ENCODE assay signal across 8 cellular contexts in genomic region chr12:49092086-49092815, GRCh38. TPM values are rescaled to one million over a fixed set of nuclear protein-coding genes. Genes with fewer than 3 reads are reported as not detected.
DNase-seq lines count a peak whose midpoint lies in the region; ATAC-seq and TF ChIP-seq lines count a peak whose summit lies in the region.

No MANE protein-coding gene starts in this region.

- H3K4me3 ChIP-seq in thyroid gland (replicated peaks in 1 of 3): no peak overlapping the region

- H3K4me1 ChIP-seq in thyroid gland: peaks cover 28 to 60% of the 10 kb centered on the region in 2 donors

- no peak overlapping the region for H3K27ac Mint-ChIP-seq in activated CD4-positive, alpha-beta memory T cell treated with anti-CD3 and anti-CD28 coated beads for 36 hours
- no peak overlapping the region for H3K27ac Mint-ChIP-seq in endothelial cell (ENCODE audit: unreplicated experiment)
- H3K27ac Mint-ChIP-seq in nephron: no peak overlapping the region

- H3K27me3 ChIP-seq in thyroid gland: peaks cover 12% of the 10 kb centered on the region

- H3K36me3 ChIP-seq in thyroid gland: peaks cover 3 to 8% of the 10 kb centered on the region in 2 donors

- TF ChIP-seq CTCF in endothelial cell (IDR thresholded peaks at IDR 0.05; ENCODE audit: unreplicated experiment): peak; percentile 14
- TF ChIP-seq CTCF in nephron (IDR thresholded peaks at IDR 0.05; ENCODE audit: unreplicated experiment in 3 of 3): peak; percentile 40 to 53 (median 42)
- TF ChIP-seq CTCF in thyroid gland (IDR thresholded peaks at IDR 0.05): peak in 3 of 6 experiments; percentile 10 to 26 (median 15)

- H3K9me3 Mint-ChIP-seq in activated CD4-positive, alpha-beta memory T cell treated with anti-CD3 and anti-CD28 coated beads for 36 hours: no peaks in the 10 kb centered on the region
- H3K9me3 Mint-ChIP-seq in endothelial cell (ENCODE audit: unreplicated experiment): no peaks in the 10 kb centered on the region
- H3K9me3 Mint-ChIP-seq in nephron: no peaks in the 10 kb centered on the region

- no peak overlapping the region for H3K4me3 Mint-ChIP-seq in activated CD4-positive, alpha-beta memory T cell treated with anti-CD3 and anti-CD28 coated beads for 36 hours
- H3K4me3 Mint-ChIP-seq in endothelial cell (ENCODE audit: unreplicated experiment): peak overlapping the region; percentile 65
- peak overlapping the region; percentile 71 to 77 (median 73) for H3K4me3 Mint-ChIP-seq in nephron

- peak; percentile 65 for DNase-seq in GM03348 (ENCODE audit: low spot score)
- peak; percentile 54 to 69 for DNase-seq in NCI-H1930 (lab: John Stamatoyannopoulos, UW)
- peak; percentile 78 for DNase-seq in activated CD4-positive, alpha-beta memory T cell treated with anti-CD3 and anti-CD28 coated beads for 36 hours
- DNase-seq in endothelial cell (ENCODE audit: low spot score): peak; percentile 64
- DNase-seq in thyroid gland: peak; percentile 14 to 26
- no peak for DNase-seq in HCEC 1CT

- POLR2A ChIA-PET in activated CD4-positive, alpha-beta memory T cell treated with anti-CD3 and anti-CD28 coated beads for 36 hours (lab: Charles Lee): interaction anchor here (0.6 to 3.2 kb wide), 5 partner anchors 28 to 182 kb away, joined by 3 to 11 read pairs (median 5); partner anchors contain the start of gene TUBA1B

- no peaks in the 10 kb centered on the region for H3K9me3 ChIP-seq in thyroid gland

- no peak for TF ChIP-seq POLR2A in thyroid gland (IDR thresholded peaks at IDR 0.05)

- peaks cover 3% of the 10 kb centered on the region for H3K36me3 Mint-ChIP-seq in activated CD4-positive, alpha-beta memory T cell treated with anti-CD3 and anti-CD28 coated beads for 36 hours
- H3K36me3 Mint-ChIP-seq in endothelial cell (ENCODE audit: low read depth, unreplicated experiment): peaks cover 14% of the 10 kb centered on the region
- H3K36me3 Mint-ChIP-seq in nephron (ENCODE audit: low read depth): peaks cover 16% of the 10 kb centered on the region

- peaks cover 53% of the 10 kb centered on the region for H3K4me1 Mint-ChIP-seq in activated CD4-positive, alpha-beta memory T cell treated with anti-CD3 and anti-CD28 coated beads for 36 hours (ENCODE audit: low read depth)
- H3K4me1 Mint-ChIP-seq in endothelial cell (ENCODE audit: unreplicated experiment) (peaks cover 46% of the 10 kb centered on the region), nephron (peaks cover 49% of the 10 kb centered on the region)

- 9% methylated on average over 22 to 24 of the region's 32 CpGs for WGBS in thyroid gland, 2 donors

- intact Hi-C loops in activated CD4-positive, alpha-beta memory T cell treated with anti-CD3 and anti-CD28 coated beads for 36 hours (cut with micrococcal nuclease): loop anchor here (1.0 to 5.0 kb wide), 2 partner anchors 28 to 110 kb away; no protein-coding TSS in a partner anchor
- intact Hi-C loops in thyroid gland (cut with DNase I): no loop called here

- CTCF ChIA-PET in activated CD4-positive, alpha-beta memory T cell treated with anti-CD3 and anti-CD28 coated beads for 36 hours (lab: Charles Lee): interaction anchor here (0.6 to 11.5 kb wide), 16 partner anchors 8 to 256 kb away, joined by 3 to 256 read pairs (median 4); partner anchors contain the start of genes RHEBL1, TUBA1B and WNT1

- ATAC-seq in GM18868 (IDR thresholded peaks at IDR 0.05; ENCODE audit: unreplicated experiment): no peak

- peaks cover 61% of the 10 kb centered on the region for H3K27me3 Mint-ChIP-seq in activated CD4-positive, alpha-beta memory T cell treated with anti-CD3 and anti-CD28 coated beads for 36 hours
- H3K27me3 Mint-ChIP-seq in endothelial cell (ENCODE audit: unreplicated experiment) (peaks cover 22% of the 10 kb centered on the region), nephron (ENCODE audit: low read depth) (peaks cover 96% of the 10 kb centered on the region)

- no peak overlapping the region for H3K27ac ChIP-seq in thyroid gland

RNA-seq across cellular contexts. Expression of gene DHH, which starts 2.4 kb away (rescaled TPM):
- total RNA-seq in activated CD4-positive, alpha-beta memory T cell treated with anti-CD3 and anti-CD28 coated beads for 36 hours: not detected
- total RNA-seq in endothelial cell (ENCODE audit: unreplicated experiment) (0.46 TPM), thyroid gland (under 1 TPM; 0.17 to 0.94 (median 0.44) TPM)

RNA-seq across cellular contexts. Expression of gene LMBR1L, which starts 18.4 kb away (rescaled TPM):
- total RNA-seq in activated CD4-positive, alpha-beta memory T cell treated with anti-CD3 and anti-CD28 coated beads for 36 hours: 10 to 100 TPM; 55.0 to 59.1 TPM
- total RNA-seq in endothelial cell (ENCODE audit: unreplicated experiment): 175 TPM
- 10 to 100 TPM; 30.4 to 54.8 (median 46.6) TPM for total RNA-seq in thyroid gland

RNA-seq across cellular contexts. Expression of gene RHEBL1, which starts 22.5 kb away (rescaled TPM):
- 10 to 100 TPM; 15.6 to 16.1 TPM for total RNA-seq in activated CD4-positive, alpha-beta memory T cell treated with anti-CD3 and anti-CD28 coated beads for 36 hours
- total RNA-seq in endothelial cell (ENCODE audit: unreplicated experiment): 3.2 TPM
- under 1 TPM in 1 of 4 donors, not detected in 3; 0.98 TPM for total RNA-seq in thyroid gland

RNA-seq across cellular contexts. Expression of gene KMT2D, which starts 31.7 kb away (rescaled TPM):
- total RNA-seq in activated CD4-positive, alpha-beta memory T cell treated with anti-CD3 and anti-CD28 coated beads for 36 hours: 10 to 100 TPM; 47.9 to 49.0 TPM
- total RNA-seq in endothelial cell (ENCODE audit: unreplicated experiment): 135 TPM
- 100 to 1,000 TPM in 1 of 4 donors, 10 to 100 TPM in 3; 42.5 to 107 (median 71.6) TPM for total RNA-seq in thyroid gland

RNA-seq across cellular contexts. Expression of gene TUBA1B, which starts 38.9 kb away (rescaled TPM):
- total RNA-seq in activated CD4-positive, alpha-beta memory T cell treated with anti-CD3 and anti-CD28 coated beads for 36 hours: 1,000 to 10,000 TPM; 2,573 to 2,575 TPM
- total RNA-seq in endothelial cell (ENCODE audit: unreplicated experiment) (915 TPM), thyroid gland (100 to 1,000 TPM; 284 to 653 (median 477) TPM)
